Comparison of ENCODE assay signal across 18 cellular contexts in the genomic region with DNA sequence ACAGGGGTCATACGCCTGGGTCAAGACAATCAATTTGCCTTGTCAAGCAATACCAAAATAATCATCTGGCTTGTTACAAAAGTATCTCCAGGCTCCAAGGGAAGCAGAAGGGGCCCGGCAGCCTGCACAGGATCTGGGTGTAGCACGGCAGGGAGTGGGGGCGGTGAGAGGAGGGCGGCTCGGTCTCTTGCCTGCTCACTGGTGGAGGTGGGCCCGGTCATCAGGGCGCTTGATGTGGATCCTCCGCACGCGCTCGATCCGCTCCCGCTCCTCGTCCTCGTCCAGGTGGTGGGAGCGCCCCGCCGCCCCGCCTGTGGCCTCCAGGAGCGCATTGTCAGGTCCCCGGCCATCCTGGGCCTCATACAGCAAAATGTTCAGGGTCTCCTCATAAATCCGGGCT. TPM values are rescaled to one million over a fixed set of nuclear protein-coding genes. Genes with fewer than 3 reads are reported as not detected.
DNase-seq lines count a peak whose midpoint lies in the region; ATAC-seq and TF ChIP-seq lines count a peak whose summit lies in the region.
"Had no signal": no experiment of that assay in that cellular context is flagged by ENCODE, and none has a peak within 500 bp of the region (broad histone marks: within the 10 kb centered on the region; RNA-seq: fewer than 3 reads in every experiment).

No MANE protein-coding gene starts in this region.

- no peaks in the 10 kb centered on the region for H3K27me3 ChIP-seq in thoracic aorta (replicated peaks; ENCODE audit: insufficient read depth)
- no peaks in the 10 kb centered on the region for H3K27me3 ChIP-seq in CD4-positive, alpha-beta memory T cell (ENCODE audit: insufficient read depth, low read length)

- peaks cover 38% of the 10 kb centered on the region for H3K36me3 Mint-ChIP-seq in activated CD4-positive, alpha-beta memory T cell treated with anti-CD3 and anti-CD28 coated beads, Interleukin-2, amount 10 ng/mL, durations not matched to agents 7 days and 5 days (ENCODE audit: low read depth)
- H3K36me3 Mint-ChIP-seq in activated CD4-positive, alpha-beta memory T cell treated with anti-CD3 and anti-CD28 coated beads for 36 hours, result peaks cover 20% of the 10 kb centered on the region
- H3K36me3 Mint-ChIP-seq in effector memory CD8-positive, alpha-beta T cell (ENCODE audit: insufficient read depth), result peaks cover 17% of the 10 kb centered on the region
- peaks cover 21% of the 10 kb centered on the region for H3K36me3 Mint-ChIP-seq in natural killer cell
- peaks cover 38 to 77% of the 10 kb centered on the region in 2 donors for H3K36me3 Mint-ChIP-seq in CD4-positive, alpha-beta memory T cell

- peaks cover 19% of the 10 kb centered on the region for H3K4me1 Mint-ChIP-seq in activated CD4-positive, alpha-beta memory T cell treated with anti-CD3 and anti-CD28 coated beads, Interleukin-2, amount 10 ng/mL, durations not matched to agents 7 days and 5 days
- no peaks in the 10 kb centered on the region for H3K4me1 Mint-ChIP-seq in activated CD4-positive, alpha-beta memory T cell treated with anti-CD3 and anti-CD28 coated beads for 36 hours (ENCODE audit: low read depth)
- peaks cover 7 to 13% of the 10 kb centered on the region in 2 donors for H3K4me1 Mint-ChIP-seq in effector memory CD8-positive, alpha-beta T cell (ENCODE audit: low read depth in 2 of 2)
- H3K4me1 Mint-ChIP-seq in natural killer cell, result peaks cover 66 to 71% of the 10 kb centered on the region in 2 donors
- no peaks in the 10 kb centered on the region for H3K4me1 Mint-ChIP-seq in CD4-positive, alpha-beta memory T cell

- peak overlapping the region; percentile 61 for H3K27ac Mint-ChIP-seq in activated CD4-positive, alpha-beta memory T cell treated with anti-CD3 and anti-CD28 coated beads, Interleukin-2, amount 10 ng/mL, durations not matched to agents 7 days and 5 days
- H3K27ac Mint-ChIP-seq in activated CD4-positive, alpha-beta memory T cell treated with anti-CD3 and anti-CD28 coated beads for 36 hours, result no peak overlapping the region
- H3K27ac Mint-ChIP-seq in effector memory CD8-positive, alpha-beta T cell, result peak overlapping the region; percentile 46 to 67
- H3K27ac Mint-ChIP-seq in natural killer cell, result peak overlapping the region; percentile 92 to 93
- no peak overlapping the region for H3K27ac Mint-ChIP-seq in CD4-positive, alpha-beta memory T cell

- TF ChIP-seq CTCF in natural killer cell (IDR thresholded peaks at IDR 0.05) (no peak), thoracic aorta (IDR thresholded peaks at IDR 0.05) (no peak)

- CTCF ChIA-PET in activated CD4-positive, alpha-beta memory T cell treated with anti-CD3 and anti-CD28 coated beads, Interleukin-2, amount 10 ng/mL, durations not matched to agents 7 days and 5 days (lab: Charles Lee), result interaction anchor here (1.2 to 3.0 kb wide), 3 partner anchors 18 to 23 kb away, joined by 5 to 13 read pairs (median 8); no protein-coding TSS in a partner anchor
- CTCF ChIA-PET in activated CD4-positive, alpha-beta memory T cell treated with anti-CD3 and anti-CD28 coated beads for 36 hours (lab: Charles Lee), result interaction anchor here (1.8 kb wide), 1 partner anchor 18 kb away, joined by 8 read pairs; no protein-coding TSS in a partner anchor
- CTCF ChIA-PET in CD4-positive, alpha-beta memory T cell (lab: Charles Lee; ENCODE audit: partially characterized antibody), result no interaction called here

- H3K9me3 Mint-ChIP-seq in activated CD4-positive, alpha-beta memory T cell treated with anti-CD3 and anti-CD28 coated beads, Interleukin-2, amount 10 ng/mL, durations not matched to agents 7 days and 5 days, result no peaks in the 10 kb centered on the region
- no peaks in the 10 kb centered on the region for H3K9me3 Mint-ChIP-seq in activated CD4-positive, alpha-beta memory T cell treated with anti-CD3 and anti-CD28 coated beads for 36 hours
- no peaks in the 10 kb centered on the region for H3K9me3 Mint-ChIP-seq in effector memory CD8-positive, alpha-beta T cell
- no peaks in the 10 kb centered on the region for H3K9me3 Mint-ChIP-seq in natural killer cell
- no peaks in the 10 kb centered on the region for H3K9me3 Mint-ChIP-seq in CD4-positive, alpha-beta memory T cell

- peak overlapping the region; percentile 11 to 47 for H3K27ac ChIP-seq in thoracic aorta
- H3K27ac ChIP-seq in CD4-positive, alpha-beta memory T cell (ENCODE audit: low read depth, low read length), result no peak overlapping the region
- H3K27ac ChIP-seq: PC-9 had no signal

- peaks cover 0 to 26% of the 10 kb centered on the region in 2 donors for H3K4me1 ChIP-seq in thoracic aorta (ENCODE audit: control insufficient read depth in 1 of 2, low read depth in 2 of 2)
- no peaks in the 10 kb centered on the region for H3K4me1 ChIP-seq in CD4-positive, alpha-beta memory T cell (ENCODE audit: insufficient read depth, low read length)

- intact Hi-C loops in activated CD4-positive, alpha-beta memory T cell treated with anti-CD3 and anti-CD28 coated beads for 36 hours (cut with micrococcal nuclease), result no loop called here
- intact Hi-C loops in natural killer cell (cut with micrococcal nuclease), result loop anchor here (2.0 kb wide), 3 partner anchors 23 to 43 kb away; a partner anchor contains a TSS
- intact Hi-C loops in CD4-positive, alpha-beta memory T cell (cut with micrococcal nuclease), result no loop called here

- H3K36me3 ChIP-seq in thoracic aorta, result peaks cover 47% of the 10 kb centered on the region
- peaks cover 65% of the 10 kb centered on the region for H3K36me3 ChIP-seq in CD4-positive, alpha-beta memory T cell (ENCODE audit: insufficient read depth, low read length)

- no peaks in the 10 kb centered on the region for H3K27me3 Mint-ChIP-seq in activated CD4-positive, alpha-beta memory T cell treated with anti-CD3 and anti-CD28 coated beads, Interleukin-2, amount 10 ng/mL, durations not matched to agents 7 days and 5 days
- no peaks in the 10 kb centered on the region for H3K27me3 Mint-ChIP-seq in activated CD4-positive, alpha-beta memory T cell treated with anti-CD3 and anti-CD28 coated beads for 36 hours
- H3K27me3 Mint-ChIP-seq in effector memory CD8-positive, alpha-beta T cell, result no peaks in the 10 kb centered on the region
- H3K27me3 Mint-ChIP-seq in natural killer cell (ENCODE audit: low read depth in 2 of 2), result no peaks in the 10 kb centered on the region
- H3K27me3 Mint-ChIP-seq in CD4-positive, alpha-beta memory T cell, result no peaks in the 10 kb centered on the region

- H3K9me3 ChIP-seq in thoracic aorta, result no peaks in the 10 kb centered on the region
- no peaks in the 10 kb centered on the region for H3K9me3 ChIP-seq in CD4-positive, alpha-beta memory T cell (ENCODE audit: control insufficient read depth in 1 of 2, low read length in 2 of 2)

- no peak overlapping the region for H3K4me3 Mint-ChIP-seq in activated CD4-positive, alpha-beta memory T cell treated with anti-CD3 and anti-CD28 coated beads, Interleukin-2, amount 10 ng/mL, durations not matched to agents 7 days and 5 days
- H3K4me3 Mint-ChIP-seq in activated CD4-positive, alpha-beta memory T cell treated with anti-CD3 and anti-CD28 coated beads for 36 hours, result no peak overlapping the region
- peak overlapping the region in 1 of 2 donors; percentile 59 for H3K4me3 Mint-ChIP-seq in effector memory CD8-positive, alpha-beta T cell
- peak overlapping the region; percentile 88 for H3K4me3 Mint-ChIP-seq in natural killer cell
- H3K4me3 Mint-ChIP-seq in CD4-positive, alpha-beta memory T cell, result no peak overlapping the region

- DNase-seq in activated CD4-positive, alpha-beta memory T cell treated with anti-CD3 and anti-CD28 coated beads, Interleukin-2, amount 10 ng/mL, durations not matched to agents 7 days and 5 days, result no peak
- DNase-seq in activated CD4-positive, alpha-beta memory T cell treated with anti-CD3 and anti-CD28 coated beads for 36 hours, result no peak
- no peak for DNase-seq in effector memory CD8-positive, alpha-beta T cell
- DNase-seq in natural killer cell (no peak), thoracic aorta (ENCODE audit: low spot score) (no peak), NCI-H2171 treated with DMSO at 0.1 percent for 48 hours (lab: John Stamatoyannopoulos, UW) (no peak), NOMO-1 treated with DMSO at 0.1 percent for 48 hours (lab: John Stamatoyannopoulos, UW; ENCODE audit: unreplicated experiment) (no peak)
- DNase-seq in CD4-positive, alpha-beta memory T cell, result no peak
- DNase-seq: C1 segment of cervical spinal cord; DMS153; EL; GOT3; NCI-H1436 treated with DMSO at 0.1 percent for 48 hours; NCI-H2081; NCI-H226; NCI-H526; NK-92 treated with Interleukin-12 subunit alpha and Interleukin-12 subunit beta, amount 100 ng/mL, for 24 hours had no signal

- POLR2A ChIA-PET in activated CD4-positive, alpha-beta memory T cell treated with anti-CD3 and anti-CD28 coated beads, Interleukin-2, amount 10 ng/mL, durations not matched to agents 7 days and 5 days (lab: Charles Lee), result interaction anchor here (1.4 to 1.9 kb wide), 2 partner anchors 18 to 26 kb away, joined by 3 to 12 read pairs; a partner anchor contains a TSS
- POLR2A ChIA-PET in activated CD4-positive, alpha-beta memory T cell treated with anti-CD3 and anti-CD28 coated beads for 36 hours (lab: Charles Lee), result no interaction called here
- POLR2A ChIA-PET in CD4-positive, alpha-beta memory T cell (lab: Charles Lee; ENCODE audit: partially characterized antibody), result no interaction called here

- no peak overlapping the region for H3K4me3 ChIP-seq in thoracic aorta
- H3K4me3 ChIP-seq in CD4-positive, alpha-beta memory T cell (ENCODE audit: low read length in 2 of 2), result no peak overlapping the region
- H3K4me3 ChIP-seq: PC-9 had no signal

- no peak for ATAC-seq in effector memory CD8-positive, alpha-beta T cell (replicated peaks)
- ATAC-seq in natural killer cell (peak; percentile 25 to 39 (median 26)), thoracic aorta (ENCODE audit: insufficient number of reproducible peaks, low FRiP score, low read depth) (no peak)

RNA-seq across cellular contexts. Expression of a gene that starts 25.7 kb away (rescaled TPM):
- 10 to 100 TPM; 44.1 to 45.2 TPM for total RNA-seq in activated CD4-positive, alpha-beta memory T cell treated with anti-CD3 and anti-CD28 coated beads, Interleukin-2, amount 10 ng/mL, durations not matched to agents 7 days and 5 days
- 10 to 100 TPM; 36.2 to 40.3 TPM for total RNA-seq in activated CD4-positive, alpha-beta memory T cell treated with anti-CD3 and anti-CD28 coated beads for 36 hours
- total RNA-seq in natural killer cell (100 to 1,000 TPM in 1 of 3 donors, 10 to 100 TPM in 2; 76.0 to 141 (median 79.0) TPM), thoracic aorta (100 to 1,000 TPM; 109 to 271 TPM)
- total RNA-seq in CD4-positive, alpha-beta memory T cell, result 10 to 100 TPM; 29.2 to 31.9 TPM
- polyA plus RNA-seq in CD4-positive, alpha-beta memory T cell, result 10 to 100 TPM; 23.2 to 25.3 TPM

RNA-seq across cellular contexts. Expression of a gene that starts 26.0 kb away (rescaled TPM):
- 10 to 100 TPM; 35.2 to 37.5 TPM for total RNA-seq in activated CD4-positive, alpha-beta memory T cell treated with anti-CD3 and anti-CD28 coated beads, Interleukin-2, amount 10 ng/mL, durations not matched to agents 7 days and 5 days
- 10 to 100 TPM; 29.8 to 32.3 TPM for total RNA-seq in activated CD4-positive, alpha-beta memory T cell treated with anti-CD3 and anti-CD28 coated beads for 36 hours
- total RNA-seq in natural killer cell, result 10 to 100 TPM; 32.2 to 46.7 (median 39.5) TPM
- 10 to 100 TPM; 41.4 to 75.3 TPM for total RNA-seq in thoracic aorta
- total RNA-seq in CD4-positive, alpha-beta memory T cell, result 10 to 100 TPM; 55.8 to 58.1 TPM
- polyA plus RNA-seq in CD4-positive, alpha-beta memory T cell, result 10 to 100 TPM; 24.0 to 24.4 TPM

Comparison
In these comparisons a context has a peak if more than half of its experiments do, and no peak if none do; other contexts are left out.
1. H3K27ac Mint-ChIP-seq: peak in activated CD4-positive, alpha-beta memory T cell treated with anti-CD3 and anti-CD28 coated beads, Interleukin-2, amount 10 ng/mL, durations not matched to agents 7 days and 5 days (single experiment), effector memory CD8-positive, alpha-beta T cell (2 of 2) and natural killer cell (2 of 2); none in activated CD4-positive, alpha-beta memory T cell treated with anti-CD3 and anti-CD28 coated beads for 36 hours (single experiment) and CD4-positive, alpha-beta memory T cell (0 of 7).
2. ATAC-seq: peak in natural killer cell (3 of 3); none in effector memory CD8-positive, alpha-beta T cell (single experiment) and thoracic aorta (single experiment).